Comparison of ENCODE assay signal across 15 cellular contexts in genomic region chr3:151491525-151491924, GRCh38. TPM values are rescaled to one million over a fixed set of nuclear protein-coding genes. Genes with fewer than 3 reads are reported as not detected.
A peak's percentile ranks its signal among the peaks of the same experiment; 100 is the strongest.
DNase-seq lines count a peak whose midpoint lies in the region; ATAC-seq, FAIRE-seq and TF ChIP-seq lines count a peak whose summit lies in the region.
"Had no signal": no experiment of that assay in that cellular context is flagged by ENCODE, and none has a peak within 500 bp of the region (broad histone marks: within the 10 kb centered on the region; RNA-seq: fewer than 3 reads in every experiment).

No MANE protein-coding gene starts in this region.

- WGBS in right cardiac atrium: 63% methylated on average over 2 of the region's 2 CpGs

- no peak overlapping the region for H3K4me3 Mint-ChIP-seq in astrocyte (ENCODE audit: unreplicated experiment)
- H3K4me3 Mint-ChIP-seq: CD4-positive, CD25-positive, alpha-beta regulatory T cell; GM23338 had no signal

- H3K36me3 Mint-ChIP-seq in astrocyte (ENCODE audit: low read depth, unreplicated experiment): no peaks in the 10 kb centered on the region
- H3K36me3 Mint-ChIP-seq: CD4-positive, CD25-positive, alpha-beta regulatory T cell had no signal

- H3K9me3 ChIP-seq in astrocyte (ENCODE audit: insufficient read depth, low read depth, low read length) (no peaks in the 10 kb centered on the region), right cardiac atrium (ENCODE audit: control insufficient read depth, low read length) (no peaks in the 10 kb centered on the region)

- peak in 1 of 2 donors; percentile 64 for ATAC-seq in right cardiac atrium
- ATAC-seq in HG03045 (IDR thresholded peaks at IDR 0.05; ENCODE audit: unreplicated experiment): no peak
- ATAC-seq: GM12878, GM23338 had no signal

- H3K27me3 Mint-ChIP-seq in astrocyte (ENCODE audit: low read depth, unreplicated experiment): peaks cover 2% of the 10 kb centered on the region

- peak; percentile 0 for DNase-seq in NCI-H1694 (lab: John Stamatoyannopoulos, UW)
- no peak for DNase-seq in NCI-H1694 treated with DMSO at 0.1 percent for 48 hours (lab: John Stamatoyannopoulos, UW)
- DNase-seq in astrocyte (ENCODE audit: low read depth): peak; percentile 42
- peak; percentile 8 for DNase-seq in fibroblast of peridontal ligament (ENCODE audit: extremely low read depth)
- no peak for DNase-seq in right cardiac atrium
- no peak for DNase-seq in NK-92 treated with Interleukin-12 subunit alpha and Interleukin-12 subunit beta, amount 100 ng/mL, for 24 hours (lab: John Stamatoyannopoulos, UW)
- DNase-seq: ACHN; CD4-positive, CD25-positive, alpha-beta regulatory T cell; DMS79; H7 had no signal

- H3K27me3 ChIP-seq in astrocyte (ENCODE audit: insufficient read depth, low read length): no peaks in the 10 kb centered on the region
- no peaks in the 10 kb centered on the region for H3K27me3 ChIP-seq in right cardiac atrium (ENCODE audit: control insufficient read depth, insufficient read depth)
- H3K27me3 ChIP-seq: BLaER1 treated with 17β-estradiol and CSF1 and Interleukin-3, amounts not matched to agents 10 nM and 100 nM had no signal

- H3K4me1 ChIP-seq in astrocyte (ENCODE audit: insufficient read depth, low read length) (no peaks in the 10 kb centered on the region), right cardiac atrium (ENCODE audit: control insufficient read depth, insufficient read depth, low read length) (no peaks in the 10 kb centered on the region)

- no peak for TF ChIP-seq CTCF in astrocyte (IDR thresholded peaks at IDR 0.05; ENCODE audit: insufficient read depth, low read depth, low read length)

- no peak overlapping the region for H3K27ac Mint-ChIP-seq in astrocyte (ENCODE audit: unreplicated experiment)
- H3K27ac Mint-ChIP-seq: CD4-positive, CD25-positive, alpha-beta regulatory T cell; GM23338 had no signal

- H3K36me3 ChIP-seq in astrocyte (ENCODE audit: insufficient read depth, low read length): no peaks in the 10 kb centered on the region
- H3K36me3 ChIP-seq: BLaER1 treated with 17β-estradiol and CSF1 and Interleukin-3, amounts not matched to agents 10 nM and 100 nM had no signal

- H3K4me3 ChIP-seq in astrocyte (ENCODE audit: insufficient read depth, low read depth, low read length) (no peak overlapping the region), right cardiac atrium (ENCODE audit: low read length) (no peak overlapping the region)
- H3K4me3 ChIP-seq: BLaER1 treated with 17β-estradiol and CSF1 and Interleukin-3, amounts not matched to agents 10 nM and 100 nM; GM12878; GM23338 had no signal

- no peak overlapping the region for H3K4me2 ChIP-seq in astrocyte (ENCODE audit: low read length)
- H3K4me2 ChIP-seq: BLaER1 treated with 17β-estradiol and CSF1 and Interleukin-3, amounts not matched to agents 10 nM and 100 nM; GM23338 had no signal

- no peak for FAIRE-seq in astrocyte (lab: Jason Lieb, UNC)
- FAIRE-seq: GM12878, GM18507 had no signal

- no peaks in the 10 kb centered on the region for H3K4me1 Mint-ChIP-seq in astrocyte (ENCODE audit: low read depth, unreplicated experiment)
- H3K4me1 Mint-ChIP-seq: CD4-positive, CD25-positive, alpha-beta regulatory T cell; GM23338 had no signal

- H2AFZ ChIP-seq in astrocyte (ENCODE audit: low read depth, low read length): no peak overlapping the region
- H2AFZ ChIP-seq: GM23338 had no signal

- H3K9ac ChIP-seq in astrocyte (ENCODE audit: low read length): no peak overlapping the region
- H3K9ac ChIP-seq: BLaER1 treated with 17β-estradiol and CSF1 and Interleukin-3, amounts not matched to agents 10 nM and 100 nM had no signal

- H3K27ac ChIP-seq in astrocyte (ENCODE audit: low read depth, low read length): no peak overlapping the region
- peak overlapping the region; percentile 27 for H3K27ac ChIP-seq in right cardiac atrium (ENCODE audit: low read length)
- H3K27ac ChIP-seq: BLaER1 treated with 17β-estradiol and CSF1 and Interleukin-3, amounts not matched to agents 10 nM and 100 nM had no signal

- no peaks in the 10 kb centered on the region for H3K79me2 ChIP-seq in astrocyte (ENCODE audit: insufficient read depth, low read length)

- no peaks in the 10 kb centered on the region for H4K20me1 ChIP-seq in astrocyte (ENCODE audit: insufficient read depth, low read length)
- H4K20me1 ChIP-seq: BLaER1 treated with 17β-estradiol and CSF1 and Interleukin-3, amounts not matched to agents 10 nM and 100 nM had no signal

- H3K9me3 Mint-ChIP-seq in astrocyte (ENCODE audit: unreplicated experiment): peaks cover 8% of the 10 kb centered on the region
- H3K9me3 Mint-ChIP-seq: GM23338 had no signal

- intact Hi-C loops in right cardiac atrium (cut with DNase I): no loop called here

RNA-seq across cellular contexts. Expression of gene IGSF10, which starts 30.7 kb away (rescaled TPM):
- total RNA-seq in astrocyte (0.43 and 0.84 TPM in 2 replicates), right cardiac atrium (10 to 100 TPM in 3 of 4 donors, 1 to 10 TPM in 1; 5.0 to 19.3 (median 14.0) TPM)
- 12.3 TPM for polyA plus RNA-seq in right cardiac atrium
- total RNA-seq: CD4-positive, CD25-positive, alpha-beta regulatory T cell had no signal

Comparison
In these comparisons a context has a peak if more than half of its experiments do, and no peak if none do; other contexts are left out.
1. DNase-seq: peak in NCI-H1694 (single experiment), astrocyte (single experiment) and fibroblast of peridontal ligament (single experiment); none in NCI-H1694 treated with DMSO at 0.1 percent for 48 hours (single experiment), right cardiac atrium (0 of 3) and NK-92 treated with Interleukin-12 subunit alpha and Interleukin-12 subunit beta, amount 100 ng/mL, for 24 hours (single experiment).